ENCODE assay signal across 8 cellular contexts in the genomic region with DNA sequence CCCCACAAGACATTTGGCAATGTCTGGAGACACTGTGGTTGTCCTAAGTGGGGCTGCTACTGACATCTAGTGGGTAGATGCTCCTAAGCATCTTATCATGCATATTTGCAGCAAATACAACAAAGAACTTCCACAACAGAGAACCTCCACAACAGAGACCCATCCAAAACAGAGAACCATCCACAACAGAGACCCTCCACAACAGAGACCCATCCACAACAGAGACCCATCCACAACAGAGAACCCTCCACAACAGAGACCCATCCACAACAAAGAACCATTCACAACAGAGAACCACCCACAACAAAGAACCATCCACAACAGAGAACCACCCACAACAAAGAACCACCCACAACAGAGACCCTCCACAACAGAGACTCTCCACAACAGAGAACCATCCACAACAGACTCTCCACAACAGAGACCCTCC. TPM values are rescaled to one million over a fixed set of nuclear protein-coding genes. Genes with fewer than 3 reads are reported as not detected.
A peak's percentile ranks its signal among the peaks of the same experiment; 100 is the strongest.
DNase-seq lines count a peak whose midpoint lies in the region; ATAC-seq lines count a peak whose summit lies in the region.

No MANE protein-coding gene starts in this region.

- no peak for ATAC-seq in GM19324 (IDR thresholded peaks at IDR 0.05; ENCODE audit: low FRiP score, unreplicated experiment)

- H3K4me1 Mint-ChIP-seq in activated CD4-positive, alpha-beta T cell treated with anti-CD3 and anti-CD28 coated beads, Interleukin-2, amount 10 ng/mL, durations not matched to agents 24 days and 14 days = peaks cover 9% of the 10 kb centered on the region

- no peaks in the 10 kb centered on the region for H3K9me3 Mint-ChIP-seq in activated CD4-positive, alpha-beta T cell treated with anti-CD3 and anti-CD28 coated beads, Interleukin-2, amount 10 ng/mL, durations not matched to agents 24 days and 14 days

- DNase-seq in NCI-H1436 (lab: John Stamatoyannopoulos, UW) (peak; percentile 16), NCI-H1436 treated with DMSO at 0.1 percent for 48 hours (lab: John Stamatoyannopoulos, UW) (no peak), HT1080 (ENCODE audit: low read depth) (peak; percentile 24), fibroblast of the conjunctiva (ENCODE audit: low read depth) (peak; percentile 23), renal cortical epithelial cell (ENCODE audit: low read depth) (peak; percentile 50), NCI-H226 (no peak)
- peak; percentile 82 for DNase-seq in activated CD4-positive, alpha-beta T cell treated with anti-CD3 and anti-CD28 coated beads, Interleukin-2, amount 10 ng/mL, durations not matched to agents 24 days and 14 days

- peak overlapping the region; percentile 5 for H3K27ac Mint-ChIP-seq in activated CD4-positive, alpha-beta T cell treated with anti-CD3 and anti-CD28 coated beads, Interleukin-2, amount 10 ng/mL, durations not matched to agents 24 days and 14 days

- H3K27me3 Mint-ChIP-seq in activated CD4-positive, alpha-beta T cell treated with anti-CD3 and anti-CD28 coated beads, Interleukin-2, amount 10 ng/mL, durations not matched to agents 24 days and 14 days = no peaks in the 10 kb centered on the region

- intact Hi-C loops in activated CD4-positive, alpha-beta T cell treated with anti-CD3 and anti-CD28 coated beads, Interleukin-2, amount 10 ng/mL, durations not matched to agents 24 days and 14 days (cut with micrococcal nuclease) = loop anchor here (1.0 to 2.0 kb wide), 3 partner anchors 24 to 120 kb away; a partner anchor contains a TSS

- H3K36me3 Mint-ChIP-seq in activated CD4-positive, alpha-beta T cell treated with anti-CD3 and anti-CD28 coated beads, Interleukin-2, amount 10 ng/mL, durations not matched to agents 24 days and 14 days (ENCODE audit: low read depth) = peaks cover 53% of the 10 kb centered on the region

- no peak overlapping the region for H3K4me3 Mint-ChIP-seq in activated CD4-positive, alpha-beta T cell treated with anti-CD3 and anti-CD28 coated beads, Interleukin-2, amount 10 ng/mL, durations not matched to agents 24 days and 14 days

RNA-seq across cellular contexts. Expression of a gene that starts 32.8 kb away (rescaled TPM):
- total RNA-seq in HT1080 (2014; rRNA removed; shearing (Covaris generic)) = 74.7 and 80.7 TPM in 2 replicates
- 96.2 and 106 TPM in 2 replicates for polyA plus RNA-seq in HT1080 (2015; cell fraction: cytosol; rRNA removed)
- polyA plus RNA-seq in HT1080 (2015; cell fraction: nucleus; rRNA removed) = 46.0 and 48.4 TPM in 2 replicates
- 99.8 and 103 TPM in 2 replicates for total RNA-seq in activated CD4-positive, alpha-beta T cell treated with anti-CD3 and anti-CD28 coated beads, Interleukin-2, amount 10 ng/mL, durations not matched to agents 24 days and 14 days
- total RNA-seq in renal cortical epithelial cell = 14.2 and 15.7 TPM in 2 replicates

RNA-seq across cellular contexts. Expression of a gene that starts 33.0 kb away (rescaled TPM):
- total RNA-seq in HT1080 (2014; rRNA removed; shearing (Covaris generic)) = 5,179 and 7,098 TPM in 2 replicates
- 2,943 and 3,535 TPM in 2 replicates for polyA plus RNA-seq in HT1080 (2015; cell fraction: cytosol; rRNA removed)
- 822 and 899 TPM in 2 replicates for polyA plus RNA-seq in HT1080 (2015; cell fraction: nucleus; rRNA removed)
- total RNA-seq in activated CD4-positive, alpha-beta T cell treated with anti-CD3 and anti-CD28 coated beads, Interleukin-2, amount 10 ng/mL, durations not matched to agents 24 days and 14 days = 1,878 and 1,905 TPM in 2 replicates
- total RNA-seq in renal cortical epithelial cell = 609 and 3,177 TPM in 2 replicates

RNA-seq across cellular contexts. Expression of a gene that starts 41.5 kb away (rescaled TPM):
- not detected in 2 replicates for total RNA-seq in HT1080 (2014; rRNA removed; shearing (Covaris generic))
- not detected in 2 replicates for polyA plus RNA-seq in HT1080 (2015; cell fraction: cytosol; rRNA removed)
- not detected in 2 replicates for polyA plus RNA-seq in HT1080 (2015; cell fraction: nucleus; rRNA removed)
- total RNA-seq in activated CD4-positive, alpha-beta T cell treated with anti-CD3 and anti-CD28 coated beads, Interleukin-2, amount 10 ng/mL, durations not matched to agents 24 days and 14 days = not detected in 2 replicates
- not detected in 2 replicates for total RNA-seq in renal cortical epithelial cell

RNA-seq across cellular contexts. Expression of a gene that starts 46.1 kb away (rescaled TPM):
- 7.8 and 13.2 TPM in 2 replicates for total RNA-seq in HT1080 (2014; rRNA removed; shearing (Covaris generic))
- 8.7 and 11.7 TPM in 2 replicates for polyA plus RNA-seq in HT1080 (2015; cell fraction: cytosol; rRNA removed)
- polyA plus RNA-seq in HT1080 (2015; cell fraction: nucleus; rRNA removed) = 30.5 and 31.1 TPM in 2 replicates
- total RNA-seq in activated CD4-positive, alpha-beta T cell treated with anti-CD3 and anti-CD28 coated beads, Interleukin-2, amount 10 ng/mL, durations not matched to agents 24 days and 14 days = 17.3 and 19.3 TPM in 2 replicates
- total RNA-seq in renal cortical epithelial cell = 5.4 and 12.9 TPM in 2 replicates

Comparison
In these comparisons a context has a peak if more than half of its experiments do, and no peak if none do; other contexts are left out.
1. DNase-seq: peak in NCI-H1436 (single experiment), HT1080 (single experiment), activated CD4-positive, alpha-beta T cell treated with anti-CD3 and anti-CD28 coated beads, Interleukin-2, amount 10 ng/mL, durations not matched to agents 24 days and 14 days (single experiment), fibroblast of the conjunctiva (single experiment) and renal cortical epithelial cell (single experiment); none in NCI-H1436 treated with DMSO at 0.1 percent for 48 hours (single experiment) and NCI-H226 (single experiment).